In the genomic region with DNA sequence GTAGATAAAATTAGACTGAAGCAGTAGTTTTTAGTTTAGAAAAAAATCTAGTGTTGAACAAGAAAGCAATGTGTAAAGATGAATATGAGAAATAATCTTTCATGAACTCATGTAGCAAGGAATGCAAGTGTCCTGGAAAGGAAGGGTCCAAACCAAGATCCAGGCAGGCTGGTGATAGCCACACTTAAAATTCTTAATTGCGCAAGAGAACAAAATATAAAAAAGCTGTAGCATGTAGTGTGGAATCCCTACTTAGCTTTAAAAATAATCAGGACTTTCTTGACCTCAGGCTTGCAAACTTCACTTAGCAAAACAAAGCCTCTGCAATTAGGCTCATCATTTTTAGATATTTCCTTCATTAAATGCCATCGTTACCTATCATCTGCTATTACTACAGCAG, we compare ENCODE assay signal across 20 cellular contexts.
DNase-seq lines count a peak whose midpoint lies in the region; ATAC-seq, FAIRE-seq and TF ChIP-seq lines count a peak whose summit lies in the region.
"Had no signal": no experiment of that assay in that cellular context is flagged by ENCODE, and none has a peak within 500 bp of the region (broad histone marks: within the 10 kb centered on the region; RNA-seq: fewer than 3 reads in every experiment).

No MANE protein-coding gene starts in this region.

- H2AFZ ChIP-seq in HepG2 (ENCODE audit: low read length) (no peak overlapping the region), K562 (ENCODE audit: low read depth, low read length) (no peak overlapping the region)

- TF ChIP-seq POLR2A in HepG2 (IDR thresholded peaks at IDR 0.05; ENCODE audit: insufficient read depth in 1 of 2, low read depth in 2 of 2, low read length in 2 of 2) (no peak), right lobe of liver (IDR thresholded peaks at IDR 0.05) (no peak), K562 (conservative IDR thresholded peaks at IDR 0.05) (no peak)

- no peaks in the 10 kb centered on the region for H4K20me1 ChIP-seq in HepG2 (ENCODE audit: insufficient read depth, low read length)
- H4K20me1 ChIP-seq in K562 (replicated peaks; ENCODE audit: control insufficient read depth, insufficient read depth, low read length), result no peaks in the 10 kb centered on the region
- H4K20me1 ChIP-seq: BLaER1 treated with 17β-estradiol and CSF1 and Interleukin-3, amounts not matched to agents 10 nM and 100 nM had no signal

- H3K4me2 ChIP-seq in HepG2 (ENCODE audit: low read depth, low read length) (no peak overlapping the region), K562 (ENCODE audit: insufficient read depth, low read length) (no peak overlapping the region)
- H3K4me2 ChIP-seq: A549; BLaER1 treated with 17β-estradiol and CSF1 and Interleukin-3, amounts not matched to agents 10 nM and 100 nM had no signal

- DNase-seq in HepG2 (ENCODE audit: low spot score) (no peak), right lobe of liver (no peak), K562 (ENCODE audit: extremely low read depth in 1 of 4, low spot score in 3 of 4) (no peak), RKO (ENCODE audit: low spot score) (no peak)
- DNase-seq: AML-193; Caco-2; Calu3; CD4-positive, alpha-beta T cell; CD8-positive, alpha-beta T cell; DMS79 treated with DMSO at 0.1 percent for 48 hours; GDM1 had no signal

- CTCF ChIA-PET in HepG2 (lab: Yijun Ruan, JAX; ENCODE audit: low intra/inter-chr PET ratio, low total read pairs) (no interaction called here), K562 (lab: Yijun Ruan, JAX; ENCODE audit: low intra/inter-chr PET ratio) (no interaction called here)

- ATAC-seq in HepG2, result no peak
- ATAC-seq in right lobe of liver, result no peak
- ATAC-seq in K562, result no peak
- no peak for ATAC-seq in HG03039 (IDR thresholded peaks at IDR 0.05; ENCODE audit: unreplicated experiment)
- ATAC-seq: A549; CD8-positive, alpha-beta T cell; GM12878 had no signal

- H3K27me3 ChIP-seq in HepG2 (ENCODE audit: control insufficient read depth in 1 of 2, insufficient read depth in 2 of 2, low read length in 2 of 2), result no peaks in the 10 kb centered on the region
- H3K27me3 ChIP-seq in right lobe of liver, result no peaks in the 10 kb centered on the region
- no peaks in the 10 kb centered on the region for H3K27me3 ChIP-seq in K562 (ENCODE audit: control insufficient read depth in 2 of 2, insufficient read depth in 2 of 2, low read length in 2 of 2)
- H3K27me3 ChIP-seq: BLaER1 treated with 17β-estradiol and CSF1 and Interleukin-3, amounts not matched to agents 10 nM and 100 nM had no signal

- H3K9me3 ChIP-seq in HepG2 (ENCODE audit: low read length), result 0 out of 2 replicates have a peak, but pooled peaks cover 12% of the 10 kb centered on the region
- no peaks in the 10 kb centered on the region for H3K9me3 ChIP-seq in right lobe of liver
- H3K9me3 ChIP-seq in K562 (replicated peaks; ENCODE audit: control insufficient read depth, insufficient read depth, low read depth, low read length), result no peaks in the 10 kb centered on the region
- H3K9me3 ChIP-seq: Caco-2 had no signal

- 3% methylated on average over 2 of the region's 2 CpGs for WGBS in HepG2 (ENCODE audit: low lambda C conversion rate)
- WGBS in right lobe of liver (ENCODE audit: insufficient coverage, low coverage, low lambda C conversion rate, missing lambda C conversion rate), result 67% methylated on average over 2 of the region's 2 CpGs
- WGBS in K562 (ENCODE audit: insufficient coverage, low coverage, missing lambda C conversion rate), result 24% methylated on average over 2 of the region's 2 CpGs

- TF ChIP-seq EP300 in HepG2 (IDR thresholded peaks at IDR 0.05; ENCODE audit: low read depth in 2 of 2, low read length in 2 of 2), result no peak
- no peak for TF ChIP-seq EP300 in HepG2 (CRISPR knock-in tag; IDR thresholded peaks at IDR 0.05; ENCODE audit: borderline replicate concordance)
- TF ChIP-seq EP300 in K562 (IDR thresholded peaks at IDR 0.05; ENCODE audit: low read length), result no peak

- H3K79me2 ChIP-seq in HepG2 (ENCODE audit: insufficient read depth, low read length), result no peaks in the 10 kb centered on the region
- no peaks in the 10 kb centered on the region for H3K79me2 ChIP-seq in K562 (ENCODE audit: control insufficient read depth, insufficient read depth, low read length)

- POLR2A ChIA-PET in HepG2 (lab: Yijun Ruan, JAX), result no interaction called here
- POLR2A ChIA-PET in K562 (lab: Yijun Ruan, JAX), result no interaction called here

- no peaks in the 10 kb centered on the region for H3K4me1 ChIP-seq in HepG2 (ENCODE audit: insufficient read depth, low read length)
- no peaks in the 10 kb centered on the region for H3K4me1 ChIP-seq in right lobe of liver
- no peaks in the 10 kb centered on the region for H3K4me1 ChIP-seq in K562 (replicated peaks in 1 of 2; ENCODE audit: control insufficient read depth in 2 of 2, insufficient read depth in 2 of 2, low read length in 2 of 2)
- H3K4me1 ChIP-seq: A549, Caco-2 had no signal

- no peak overlapping the region for H3K27ac ChIP-seq in HepG2 (ENCODE audit: extremely low read length, insufficient read depth, low read length)
- H3K27ac ChIP-seq in right lobe of liver, result no peak overlapping the region
- H3K27ac ChIP-seq in K562 (ENCODE audit: extremely low read depth, low read depth, low read length), result no peak overlapping the region
- H3K27ac ChIP-seq: 22Rv1; A549; BLaER1 treated with 17β-estradiol and CSF1 and Interleukin-3, amounts not matched to agents 10 nM and 100 nM; C4-2B had no signal

- TF ChIP-seq RAD21 in HepG2 (CRISPR knock-in tag; IDR thresholded peaks at IDR 0.05) (no peak), K562 (CRISPR knock-in tag; conservative IDR thresholded peaks at IDR 0.05 in 1 of 2, IDR thresholded peaks at IDR 0.05 in 1 of 2) (no peak)

- intact Hi-C loops in HepG2 (cut with micrococcal nuclease; ENCODE audit: unreplicated experiment) (no loop called here), right lobe of liver (cut with DNase I) (no loop called here), K562 (cut with micrococcal nuclease) (no loop called here)

- H3K9ac ChIP-seq in HepG2 (ENCODE audit: insufficient read depth, low read depth, low read length) (no peak overlapping the region), K562 (ENCODE audit: insufficient read depth in 1 of 2, low read depth in 2 of 2, low read length in 2 of 2) (no peak overlapping the region)
- H3K9ac ChIP-seq: BLaER1 treated with 17β-estradiol and CSF1 and Interleukin-3, amounts not matched to agents 10 nM and 100 nM had no signal

- BruUV-seq in HepG2 (replicated peaks; lab: Mats Ljungman, UMichigan) (no TSS peak), K562 (replicated peaks; lab: Mats Ljungman, UMichigan) (no TSS peak)

- H3K4me3 ChIP-seq in HepG2 (replicated peaks in 1 of 3; ENCODE audit: insufficient read depth in 1 of 3, low read depth in 2 of 3, low read length in 3 of 3) (no peak overlapping the region), right lobe of liver (no peak overlapping the region), K562 (no peak overlapping the region)
- H3K4me3 ChIP-seq: A549; BLaER1 treated with 17β-estradiol and CSF1 and Interleukin-3, amounts not matched to agents 10 nM and 100 nM; GM12878 had no signal

- no peaks in the 10 kb centered on the region for H3K36me3 ChIP-seq in HepG2 (replicated peaks in 1 of 2; ENCODE audit: control insufficient read depth in 1 of 2, insufficient read depth in 2 of 2, low read length in 2 of 2)
- H3K36me3 ChIP-seq in right lobe of liver, result no peaks in the 10 kb centered on the region
- no peaks in the 10 kb centered on the region for H3K36me3 ChIP-seq in K562 (ENCODE audit: control insufficient read depth, insufficient read depth, low read length)
- H3K36me3 ChIP-seq: BLaER1 treated with 17β-estradiol and CSF1 and Interleukin-3, amounts not matched to agents 10 nM and 100 nM had no signal

- TF ChIP-seq CTCF in HepG2 (CRISPR knock-in tag; IDR thresholded peaks at IDR 0.05), result no peak
- no peak for TF ChIP-seq CTCF in right lobe of liver (IDR thresholded peaks at IDR 0.05)
- TF ChIP-seq CTCF in K562 (IDR thresholded peaks at IDR 0.05 in 2 of 3, conservative IDR thresholded peaks at IDR 0.05 in 1 of 3; ENCODE audit: insufficient read depth in 2 of 3, low read depth in 1 of 3, low read length in 3 of 3), result no peak

- H3K9me1 ChIP-seq in K562 (ENCODE audit: control insufficient read depth, insufficient read depth, low read length), result no peaks in the 10 kb centered on the region

- in situ Hi-C loops in HepG2 (cut with HindIII; ENCODE audit: extremely low pct_ligation_motif_present, low pct_unique_long_range_greater_than_20kb) (no loop called here), K562 (cut with MboI) (no loop called here)

- FAIRE-seq in HepG2 (lab: Jason Lieb, UNC) (no peak), K562 (lab: Jason Lieb, UNC) (no peak)
- FAIRE-seq: A549, D721Med, GM12878, GM12892, GM18507 had no signal

TF ChIP-seq in HepG2, 621 proteins besides CTCF, POLR2A, EP300 and RAD21:
- no peak for TF ChIP-seq ZFP36L1 (CRISPR knock-in tag; IDR thresholded peaks at IDR 0.05)
- TF ChIP-seq FIP1L1 (IDR thresholded peaks at IDR 0.05; ENCODE audit: borderline replicate concordance, insufficient read depth, low read depth, low read length), result no peak
- TF ChIP-seq ZNF562 (CRISPR knock-in tag; IDR thresholded peaks at IDR 0.05; ENCODE audit: borderline replicate concordance), result no peak
- TF ChIP-seq CEBPB (IDR thresholded peaks at IDR 0.05; ENCODE audit: borderline replicate concordance, low read depth, low read length), result peak; percentile 22; the same call in 1 of the 2 replicates
- TF ChIP-seq ASH2L (IDR thresholded peaks at IDR 0.05; ENCODE audit: insufficient read length, low read depth, low read length), result no peak

TF ChIP-seq in K562, 482 proteins besides CTCF, POLR2A, EP300 and RAD21:
- TF ChIP-seq FOSL1 (tag; conservative IDR thresholded peaks at IDR 0.05) (no peak), ZFP36 (IDR thresholded peaks at IDR 0.05; ENCODE audit: low read depth, low read length, partially characterized antibody) (no peak), ZFP1 (CRISPR knock-in tag; IDR thresholded peaks at IDR 0.05) (no peak), NR2C1 (IDR thresholded peaks at IDR 0.05) (no peak), NR2C1 (tag; IDR thresholded peaks at IDR 0.05) (no peak), CEBPB (tag; IDR thresholded peaks at IDR 0.05) (peak; percentile 65), CEBPG (CRISPR knock-in tag; IDR thresholded peaks at IDR 0.05) (no peak), CEBPG (tag; conservative IDR thresholded peaks at IDR 0.05 in 1 of 2, IDR thresholded peaks at IDR 0.05 in 1 of 2) (peak in 1 of 2 experiments; percentile 59; a peak in 2 of 4 replicates), ARNT (IDR thresholded peaks at IDR 0.05) (no peak), FOXP1 (CRISPR knock-in tag; IDR thresholded peaks at IDR 0.05) (no peak)
